8 cellular contexts compared by ENCODE assay signal in the genomic region with DNA sequence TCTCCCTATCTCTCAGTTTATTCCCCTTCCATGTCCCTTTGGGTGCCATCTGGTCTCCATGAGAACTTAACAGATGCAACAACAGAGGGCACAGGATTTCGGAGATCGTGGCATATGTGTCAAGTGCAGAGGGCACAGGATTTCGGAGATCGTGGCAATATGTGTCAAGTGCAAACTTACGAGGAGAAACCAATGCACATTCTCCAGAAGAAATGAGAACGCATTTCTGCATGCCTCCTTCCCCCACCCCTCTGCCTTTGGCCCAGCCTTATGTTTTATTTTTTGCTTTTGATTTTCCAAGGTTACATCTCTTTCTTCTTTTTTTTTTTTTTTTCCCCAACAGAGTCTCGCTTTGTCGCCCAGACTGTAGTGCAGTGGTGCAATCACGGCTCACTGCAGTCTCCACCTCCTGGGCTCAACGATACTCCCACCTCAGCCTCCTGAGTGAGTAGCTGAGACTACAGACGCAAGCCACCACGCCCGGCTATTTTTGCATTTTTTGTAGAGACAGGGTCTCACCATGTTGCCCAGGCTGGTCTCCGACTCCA. TPM values are rescaled to one million over a fixed set of nuclear protein-coding genes. Genes with fewer than 3 reads are reported as not detected.
DNase-seq lines count a peak whose midpoint lies in the region; ATAC-seq, FAIRE-seq and TF ChIP-seq lines count a peak whose summit lies in the region.

No MANE protein-coding gene starts in this region.

- ATAC-seq in GM21786 (IDR thresholded peaks at IDR 0.05; ENCODE audit: unreplicated experiment) (no peak), GM21390 (IDR thresholded peaks at IDR 0.05; ENCODE audit: unreplicated experiment) (no peak)

- peak overlapping the region; percentile 80 to 86 (median 86) for H3K9ac ChIP-seq in skeletal muscle tissue (ENCODE audit: low read depth in 1 of 3, low read length in 3 of 3)

- H3K4me1 ChIP-seq in left ventricle myocardium inferior (peaks cover 25% of the 10 kb centered on the region), skeletal muscle tissue (ENCODE audit: control insufficient read depth in 3 of 3, insufficient read depth in 3 of 3, low read length in 3 of 3) (peaks cover 9 to 21% (median 15%) of the 10 kb centered on the region in 3 donors)

- FAIRE-seq in frontal cortex (lab: Jason Lieb, UNC) = no peak

- DNase-seq in DMS 273 treated with DMSO at 0.1 percent for 48 hours (lab: John Stamatoyannopoulos, UW) (peak; percentile 68), left ventricle myocardium inferior (no peak), frontal cortex (ENCODE audit: low spot score in 2 of 2) (no peak)
- peak; percentile 7 for DNase-seq in Jurkat, Clone E6-1 (ENCODE audit: low read depth, low spot score)
- peak; percentile 3 for DNase-seq in activated effector memory CD4-positive, alpha-beta T cell treated with Interleukin-2 at 50 U/mL for 16 hours

- peak overlapping the region; percentile 82 for H3K4me3 ChIP-seq in Jurkat, Clone E6-1 (ENCODE audit: low read length)
- H3K4me3 ChIP-seq in left ventricle myocardium inferior = peak overlapping the region; percentile 87
- peak overlapping the region; percentile 83 to 96 (median 88) for H3K4me3 ChIP-seq in skeletal muscle tissue (ENCODE audit: low read length in 3 of 3)

- no peak for TF ChIP-seq CTCF in left ventricle myocardium inferior (IDR thresholded peaks at IDR 0.05; ENCODE audit: borderline replicate concordance)

- peak overlapping the region; percentile 96 for H3K27ac ChIP-seq in left ventricle myocardium inferior (replicated peaks)
- peak overlapping the region; percentile 89 for H3K27ac ChIP-seq in skeletal muscle tissue (ENCODE audit: low read depth, low read length)

- H3K36me3 ChIP-seq in left ventricle myocardium inferior (peaks cover 4% of the 10 kb centered on the region), skeletal muscle tissue (ENCODE audit: control insufficient read depth in 3 of 3, insufficient read depth in 3 of 3, low read length in 3 of 3) (peaks cover 0 to 6% (median 3%) of the 10 kb centered on the region in 3 donors)

- intact Hi-C loops in left ventricle myocardium inferior (cut with micrococcal nuclease) = no loop called here

- H3K27me3 ChIP-seq in left ventricle myocardium inferior (ENCODE audit: low read depth) (no peaks in the 10 kb centered on the region), skeletal muscle tissue (ENCODE audit: control insufficient read depth in 3 of 3, insufficient read depth in 3 of 3, low read length in 3 of 3) (no peaks in the 10 kb centered on the region)

- H3K9me3 ChIP-seq in left ventricle myocardium inferior (replicated peaks) (no peaks in the 10 kb centered on the region), skeletal muscle tissue (ENCODE audit: control insufficient read depth in 3 of 3, low read length in 3 of 3) (no peaks in the 10 kb centered on the region)

RNA-seq across cellular contexts. Expression of a gene that starts 0.6 kb away (rescaled TPM):
- polyA plus RNA-seq in Jurkat, Clone E6-1 (2012; ENCODE audit: insufficient read depth, insufficient read length) = 5.1 TPM
- total RNA-seq in left ventricle myocardium inferior = 14.0 TPM
- total RNA-seq in skeletal muscle tissue = 13.6 TPM
- total RNA-seq in frontal cortex = 24.1 TPM

RNA-seq across cellular contexts. Expression of a gene that starts 53.3 kb away (rescaled TPM):
- polyA plus RNA-seq in Jurkat, Clone E6-1 (2012; ENCODE audit: insufficient read depth, insufficient read length) = 123 TPM
- total RNA-seq in left ventricle myocardium inferior (88.3 TPM), skeletal muscle tissue (109 TPM), frontal cortex (118 TPM)

RNA-seq across cellular contexts. Expression of a gene that starts 54.3 kb away (rescaled TPM):
- 18.6 TPM for polyA plus RNA-seq in Jurkat, Clone E6-1 (2012; ENCODE audit: insufficient read depth, insufficient read length)
- 1.9 TPM for total RNA-seq in left ventricle myocardium inferior
- total RNA-seq in skeletal muscle tissue = 5.7 TPM
- total RNA-seq in frontal cortex = 14.3 TPM

Comparison
In these comparisons a context has a peak if more than half of its experiments do, and no peak if none do; other contexts are left out.
1. DNase-seq: peak in DMS 273 treated with DMSO at 0.1 percent for 48 hours (single experiment), Jurkat, Clone E6-1 (single experiment) and activated effector memory CD4-positive, alpha-beta T cell treated with Interleukin-2 at 50 U/mL for 16 hours (single experiment); none in left ventricle myocardium inferior (single experiment) and frontal cortex (0 of 2).
2. Peak in every context shown above with its lines, with median percentiles within 50 percentile points of each other: H3K4me3 ChIP-seq.